Comparison of ENCODE assay signal across 22 cellular contexts in genomic region chr5:59264013-59264412, GRCh38.
"Had no signal": no experiment of that assay in that cellular context is flagged by ENCODE, and none has a peak within 500 bp of the region (broad histone marks: within the 10 kb centered on the region; RNA-seq: fewer than 3 reads in every experiment).

No MANE protein-coding gene starts in this region.

- ATAC-seq: activated CD4-positive, alpha-beta T cell treated with anti-CD3 and anti-CD28 coated beads for 36 hours; activated naive CD4-positive, alpha-beta T cell treated with anti-CD3 and anti-CD28 coated beads, Interleukin-2, amount 50 U/mL, for 72 hours; activated T-cell treated with anti-CD3 and anti-CD28 coated beads, Interleukin-2, amount 50 U/mL, for 72 hours; naive thymus-derived CD8-positive, alpha-beta T cell; stimulated activated effector memory CD8-positive, alpha-beta T cell treated with anti-CD3 and anti-CD28 coated beads, Interleukin-12 subunit alpha, Interleukin-12 subunit beta, amount 100 ng/mL, for 72 hours; stimulated activated naive CD8-positive, alpha-beta T cell treated with anti-CD3 and anti-CD28 coated beads, Interleukin-15, amount 100 ng/mL, for 72 hours had no signal

- H3K27ac ChIP-seq: breast epithelium, epithelial cell of prostate, hepatocyte, pancreas, thyroid gland had no signal

- H3K36me3 ChIP-seq: breast epithelium, colonic mucosa, pancreas, prostate gland, thyroid gland had no signal

- DNase-seq: activated CD4-positive, alpha-beta T cell treated with anti-CD3 and anti-CD28 coated beads for 36 hours; activated CD4-positive, CD25-positive, alpha-beta regulatory T cell; activated naive CD4-positive, alpha-beta T cell; activated T-cell treated with anti-CD3 and anti-CD28 coated beads for 4 hours; activated T-cell treated with anti-CD3 and anti-CD28 coated beads, Interleukin-2, amount 50 U/mL, for 72 hours; colonic mucosa; effector CD8-positive, alpha-beta T cell; glutamatergic neuron; mammary epithelial cell; midbrain; naive thymus-derived CD8-positive, alpha-beta T cell; nucleus accumbens; pancreas; stimulated activated CD4-positive, alpha-beta T cell treated with anti-CD3 and anti-CD28 coated beads, Interleukin-4, amount 100 ng/mL, for 1 hour; stimulated activated naive CD8-positive, alpha-beta T cell treated with anti-CD3 and anti-CD28 coated beads, Interleukin-15, amount 100 ng/mL, for 72 hours; thyroid gland had no signal

- H3K4me3 ChIP-seq: breast epithelium, colonic mucosa, hepatocyte, pancreas, prostate gland, thyroid gland had no signal

- H3K9me3 ChIP-seq: breast epithelium, colonic mucosa, pancreas, prostate gland, thyroid gland had no signal

- H3K27me3 ChIP-seq: breast epithelium, colonic mucosa, hepatocyte, pancreas, thyroid gland had no signal

- H3K4me1 ChIP-seq: breast epithelium, colonic mucosa, prostate gland had no signal
